1 cellular context compared by ENCODE assay signal in the genomic region with DNA sequence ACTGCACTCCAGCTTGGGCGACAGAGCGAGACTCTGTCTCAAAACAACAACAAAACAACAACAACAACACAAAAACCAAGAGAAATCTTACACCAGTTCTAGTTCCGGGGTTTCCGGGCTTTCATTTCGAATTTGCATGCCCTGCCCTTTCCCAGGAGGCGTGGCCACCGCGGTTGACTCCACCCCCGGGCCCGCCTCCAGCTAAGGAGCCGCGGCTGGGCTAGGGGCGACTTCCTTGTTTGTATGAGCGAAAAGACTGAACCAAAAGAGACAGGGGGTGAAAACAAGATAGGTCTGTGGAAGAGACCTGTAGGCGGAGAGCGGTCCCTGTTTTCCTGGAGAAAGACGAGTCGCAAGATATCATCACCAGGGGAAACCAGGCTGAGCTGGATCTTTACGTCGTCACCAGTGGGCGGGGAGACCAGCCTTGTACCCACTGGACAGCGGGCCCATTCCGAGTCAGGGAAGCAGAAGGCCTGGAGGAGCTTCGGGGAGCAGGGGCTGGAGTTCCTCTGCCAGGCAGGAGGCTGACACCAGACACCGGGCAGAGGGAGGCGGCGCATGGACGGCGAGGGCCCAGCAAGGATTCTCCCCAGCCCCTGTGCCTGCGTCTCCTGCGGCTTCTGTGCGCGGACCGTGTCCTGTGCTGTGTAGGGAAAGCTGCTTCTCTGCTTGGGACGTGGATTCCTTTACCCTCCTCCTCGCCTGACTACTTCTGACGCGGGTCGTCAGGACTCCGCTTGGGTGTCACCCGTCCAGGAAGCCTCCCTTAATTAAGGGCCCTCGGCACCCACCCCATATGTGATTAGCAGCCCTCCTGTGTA.
TF ChIP-seq lines count a peak whose summit lies in the region.

No MANE protein-coding gene starts in this region.

TF ChIP-seq in HepG2, 621 proteins besides CTCF, POLR2A, EP300 and RAD21 (continued from another document and continues in another):
- no peak for TF ChIP-seq LRRFIP1 (CRISPR knock-in tag; conservative IDR thresholded peaks at IDR 0.05)
- TF ChIP-seq ZNF607 (CRISPR knock-in tag; IDR thresholded peaks at IDR 0.05; ENCODE audit: borderline replicate concordance): peak; percentile 95
- TF ChIP-seq ZNF326 (CRISPR knock-in tag; IDR thresholded peaks at IDR 0.05; ENCODE audit: borderline replicate concordance): no peak
- TF ChIP-seq ZNF780A (CRISPR knock-in tag; IDR thresholded peaks at IDR 0.05): no peak
- TF ChIP-seq, protein P1, sequence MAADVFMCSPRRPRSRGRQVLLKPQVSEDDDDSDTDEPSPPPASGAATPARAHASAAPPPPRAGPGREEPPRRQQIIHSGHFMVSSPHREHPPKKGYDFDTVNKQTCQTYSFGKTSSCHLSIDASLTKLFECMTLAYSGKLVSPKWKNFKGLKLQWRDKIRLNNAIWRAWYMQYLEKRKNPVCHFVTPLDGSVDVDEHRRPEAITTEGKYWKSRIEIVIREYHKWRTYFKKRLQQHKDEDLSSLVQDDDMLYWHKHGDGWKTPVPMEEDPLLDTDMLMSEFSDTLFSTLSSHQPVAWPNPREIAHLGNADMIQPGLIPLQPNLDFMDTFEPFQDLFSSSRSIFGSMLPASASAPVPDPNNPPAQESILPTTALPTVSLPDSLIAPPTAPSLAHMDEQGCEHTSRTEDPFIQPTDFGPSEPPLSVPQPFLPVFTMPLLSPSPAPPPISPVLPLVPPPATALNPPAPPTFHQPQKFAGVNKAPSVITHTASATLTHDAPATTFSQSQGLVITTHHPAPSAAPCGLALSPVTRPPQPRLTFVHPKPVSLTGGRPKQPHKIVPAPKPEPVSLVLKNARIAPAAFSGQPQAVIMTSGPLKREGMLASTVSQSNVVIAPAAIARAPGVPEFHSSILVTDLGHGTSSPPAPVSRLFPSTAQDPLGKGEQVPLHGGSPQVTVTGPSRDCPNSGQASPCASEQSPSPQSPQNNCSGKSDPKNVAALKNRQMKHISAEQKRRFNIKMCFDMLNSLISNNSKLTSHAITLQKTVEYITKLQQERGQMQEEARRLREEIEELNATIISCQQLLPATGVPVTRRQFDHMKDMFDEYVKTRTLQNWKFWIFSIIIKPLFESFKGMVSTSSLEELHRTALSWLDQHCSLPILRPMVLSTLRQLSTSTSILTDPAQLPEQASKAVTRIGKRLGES (CRISPR knock-in tag; IDR thresholded peaks at IDR 0.05; ENCODE audit: borderline replicate concordance): no peak
- TF ChIP-seq JDP2 (CRISPR knock-in tag; IDR thresholded peaks at IDR 0.05; ENCODE audit: borderline replicate concordance): no peak
- no peak for TF ChIP-seq ZNF30 (CRISPR knock-in tag; IDR thresholded peaks at IDR 0.05)
- TF ChIP-seq ZNF776 (CRISPR knock-in tag; IDR thresholded peaks at IDR 0.05): no peak
- TF ChIP-seq RBFOX2 (IDR thresholded peaks at IDR 0.05; ENCODE audit: low read depth, low read length): peak; percentile 78
- peak; percentile 28; the same call in 1 of the 2 replicates for TF ChIP-seq KDM5B (CRISPR knock-in tag; IDR thresholded peaks at IDR 0.05; ENCODE audit: borderline replicate concordance)
- no peak for TF ChIP-seq ARNT (IDR thresholded peaks at IDR 0.05)
- TF ChIP-seq FOXP4 (CRISPR knock-in tag; IDR thresholded peaks at IDR 0.05): 0 out of 2 replicates have a peak, but pooled peaks have one; percentile 18
- no peak for TF ChIP-seq ZNF234 (CRISPR knock-in tag; conservative IDR thresholded peaks at IDR 0.05)
- TF ChIP-seq ZNF333 (CRISPR knock-in tag; IDR thresholded peaks at IDR 0.05; ENCODE audit: borderline replicate concordance): no peak
- TF ChIP-seq HOXA9 (CRISPR knock-in tag; IDR thresholded peaks at IDR 0.05; ENCODE audit: borderline replicate concordance): no peak
- TF ChIP-seq, protein P2, sequence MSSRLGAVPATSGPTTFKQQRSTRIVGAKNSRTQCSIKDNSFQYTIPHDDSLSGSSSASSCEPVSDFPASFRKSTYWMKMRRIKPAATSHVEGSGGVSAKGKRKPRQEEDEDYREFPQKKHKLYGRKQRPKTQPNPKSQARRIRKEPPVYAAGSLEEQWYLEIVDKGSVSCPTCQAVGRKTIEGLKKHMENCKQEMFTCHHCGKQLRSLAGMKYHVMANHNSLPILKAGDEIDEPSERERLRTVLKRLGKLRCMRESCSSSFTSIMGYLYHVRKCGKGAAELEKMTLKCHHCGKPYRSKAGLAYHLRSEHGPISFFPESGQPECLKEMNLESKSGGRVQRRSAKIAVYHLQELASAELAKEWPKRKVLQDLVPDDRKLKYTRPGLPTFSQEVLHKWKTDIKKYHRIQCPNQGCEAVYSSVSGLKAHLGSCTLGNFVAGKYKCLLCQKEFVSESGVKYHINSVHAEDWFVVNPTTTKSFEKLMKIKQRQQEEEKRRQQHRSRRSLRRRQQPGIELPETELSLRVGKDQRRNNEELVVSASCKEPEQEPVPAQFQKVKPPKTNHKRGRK (CRISPR knock-in tag; IDR thresholded peaks at IDR 0.05): no peak
- no peak for TF ChIP-seq TCF7 (IDR thresholded peaks at IDR 0.05; ENCODE audit: low read depth)
- TF ChIP-seq TBL1XR1 (IDR thresholded peaks at IDR 0.05; ENCODE audit: borderline replicate concordance, low read length, partially characterized antibody): no peak
- no peak for TF ChIP-seq DNMT1 (CRISPR knock-in tag; IDR thresholded peaks at IDR 0.05)
- no peak for TF ChIP-seq ZNF577 (CRISPR knock-in tag; IDR thresholded peaks at IDR 0.05; ENCODE audit: borderline replicate concordance, low read depth)
- no peak for TF ChIP-seq ZNF503 (CRISPR knock-in tag; IDR thresholded peaks at IDR 0.05)
- 0 out of 2 replicates have a peak, but pooled peaks have one; percentile 23 for TF ChIP-seq ZNF383 (CRISPR knock-in tag; IDR thresholded peaks at IDR 0.05; ENCODE audit: borderline replicate concordance)
- no peak for TF ChIP-seq ZUFSP (CRISPR knock-in tag; IDR thresholded peaks at IDR 0.05; ENCODE audit: borderline replicate concordance)
- TF ChIP-seq MLLT10 (CRISPR knock-in tag; IDR thresholded peaks at IDR 0.05): no peak
- TF ChIP-seq TAF15 (IDR thresholded peaks at IDR 0.05; ENCODE audit: low read depth, low read length, poor library complexity, severe bottlenecking): no peak
- TF ChIP-seq CBX2 (IDR thresholded peaks at IDR 0.05; ENCODE audit: low read depth, low read length): no peak
- no peak for TF ChIP-seq CBX2 (CRISPR knock-in tag; IDR thresholded peaks at IDR 0.05; ENCODE audit: low read depth)
- peak; percentile 56; the same call in 1 of the 2 replicates for TF ChIP-seq HES4 (CRISPR knock-in tag; IDR thresholded peaks at IDR 0.05; ENCODE audit: borderline replicate concordance)
- 0 out of 2 replicates have a peak, but pooled peaks have one; percentile 7 for TF ChIP-seq SIX1 (CRISPR knock-in tag; IDR thresholded peaks at IDR 0.05; ENCODE audit: borderline replicate concordance)
- no peak for TF ChIP-seq RARG (CRISPR knock-in tag; IDR thresholded peaks at IDR 0.05; ENCODE audit: low read depth)
- TF ChIP-seq REL (CRISPR knock-in tag; conservative IDR thresholded peaks at IDR 0.05): no peak
- peak; percentile 56; the same call in 1 of the 2 replicates for TF ChIP-seq ZFP37 (CRISPR knock-in tag; IDR thresholded peaks at IDR 0.05; ENCODE audit: borderline replicate concordance)
- TF ChIP-seq, protein P3, sequence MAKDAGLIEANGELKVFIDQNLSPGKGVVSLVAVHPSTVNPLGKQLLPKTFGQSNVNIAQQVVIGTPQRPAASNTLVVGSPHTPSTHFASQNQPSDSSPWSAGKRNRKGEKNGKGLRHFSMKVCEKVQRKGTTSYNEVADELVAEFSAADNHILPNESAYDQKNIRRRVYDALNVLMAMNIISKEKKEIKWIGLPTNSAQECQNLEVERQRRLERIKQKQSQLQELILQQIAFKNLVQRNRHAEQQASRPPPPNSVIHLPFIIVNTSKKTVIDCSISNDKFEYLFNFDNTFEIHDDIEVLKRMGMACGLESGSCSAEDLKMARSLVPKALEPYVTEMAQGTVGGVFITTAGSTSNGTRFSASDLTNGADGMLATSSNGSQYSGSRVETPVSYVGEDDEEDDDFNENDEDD (CRISPR knock-in tag; IDR thresholded peaks at IDR 0.05; ENCODE audit: borderline replicate concordance): peak; percentile 25; the same call in 1 of the 2 replicates
- TF ChIP-seq, protein P4, sequence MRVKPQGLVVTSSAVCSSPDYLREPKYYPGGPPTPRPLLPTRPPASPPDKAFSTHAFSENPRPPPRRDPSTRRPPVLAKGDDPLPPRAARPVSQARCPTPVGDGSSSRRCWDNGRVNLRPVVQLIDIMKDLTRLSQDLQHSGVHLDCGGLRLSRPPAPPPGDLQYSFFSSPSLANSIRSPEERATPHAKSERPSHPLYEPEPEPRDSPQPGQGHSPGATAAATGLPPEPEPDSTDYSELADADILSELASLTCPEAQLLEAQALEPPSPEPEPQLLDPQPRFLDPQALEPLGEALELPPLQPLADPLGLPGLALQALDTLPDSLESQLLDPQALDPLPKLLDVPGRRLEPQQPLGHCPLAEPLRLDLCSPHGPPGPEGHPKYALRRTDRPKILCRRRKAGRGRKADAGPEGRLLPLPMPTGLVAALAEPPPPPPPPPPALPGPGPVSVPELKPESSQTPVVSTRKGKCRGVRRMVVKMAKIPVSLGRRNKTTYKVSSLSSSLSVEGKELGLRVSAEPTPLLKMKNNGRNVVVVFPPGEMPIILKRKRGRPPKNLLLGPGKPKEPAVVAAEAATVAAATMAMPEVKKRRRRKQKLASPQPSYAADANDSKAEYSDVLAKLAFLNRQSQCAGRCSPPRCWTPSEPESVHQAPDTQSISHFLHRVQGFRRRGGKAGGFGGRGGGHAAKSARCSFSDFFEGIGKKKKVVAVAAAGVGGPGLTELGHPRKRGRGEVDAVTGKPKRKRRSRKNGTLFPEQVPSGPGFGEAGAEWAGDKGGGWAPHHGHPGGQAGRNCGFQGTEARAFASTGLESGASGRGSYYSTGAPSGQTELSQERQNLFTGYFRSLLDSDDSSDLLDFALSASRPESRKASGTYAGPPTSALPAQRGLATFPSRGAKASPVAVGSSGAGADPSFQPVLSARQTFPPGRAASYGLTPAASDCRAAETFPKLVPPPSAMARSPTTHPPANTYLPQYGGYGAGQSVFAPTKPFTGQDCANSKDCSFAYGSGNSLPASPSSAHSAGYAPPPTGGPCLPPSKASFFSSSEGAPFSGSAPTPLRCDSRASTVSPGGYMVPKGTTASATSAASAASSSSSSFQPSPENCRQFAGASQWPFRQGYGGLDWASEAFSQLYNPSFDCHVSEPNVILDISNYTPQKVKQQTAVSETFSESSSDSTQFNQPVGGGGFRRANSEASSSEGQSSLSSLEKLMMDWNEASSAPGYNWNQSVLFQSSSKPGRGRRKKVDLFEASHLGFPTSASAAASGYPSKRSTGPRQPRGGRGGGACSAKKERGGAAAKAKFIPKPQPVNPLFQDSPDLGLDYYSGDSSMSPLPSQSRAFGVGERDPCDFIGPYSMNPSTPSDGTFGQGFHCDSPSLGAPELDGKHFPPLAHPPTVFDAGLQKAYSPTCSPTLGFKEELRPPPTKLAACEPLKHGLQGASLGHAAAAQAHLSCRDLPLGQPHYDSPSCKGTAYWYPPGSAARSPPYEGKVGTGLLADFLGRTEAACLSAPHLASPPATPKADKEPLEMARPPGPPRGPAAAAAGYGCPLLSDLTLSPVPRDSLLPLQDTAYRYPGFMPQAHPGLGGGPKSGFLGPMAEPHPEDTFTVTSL (CRISPR knock-in tag; IDR thresholded peaks at IDR 0.05; ENCODE audit: borderline replicate concordance): 0 out of 2 replicates have a peak, but pooled peaks have one; percentile 22
- no peak for TF ChIP-seq ZNF484 (CRISPR knock-in tag; IDR thresholded peaks at IDR 0.05; ENCODE audit: borderline replicate concordance, low read depth)
